ENCODE assay signal across 8 cellular contexts in the genomic region with DNA sequence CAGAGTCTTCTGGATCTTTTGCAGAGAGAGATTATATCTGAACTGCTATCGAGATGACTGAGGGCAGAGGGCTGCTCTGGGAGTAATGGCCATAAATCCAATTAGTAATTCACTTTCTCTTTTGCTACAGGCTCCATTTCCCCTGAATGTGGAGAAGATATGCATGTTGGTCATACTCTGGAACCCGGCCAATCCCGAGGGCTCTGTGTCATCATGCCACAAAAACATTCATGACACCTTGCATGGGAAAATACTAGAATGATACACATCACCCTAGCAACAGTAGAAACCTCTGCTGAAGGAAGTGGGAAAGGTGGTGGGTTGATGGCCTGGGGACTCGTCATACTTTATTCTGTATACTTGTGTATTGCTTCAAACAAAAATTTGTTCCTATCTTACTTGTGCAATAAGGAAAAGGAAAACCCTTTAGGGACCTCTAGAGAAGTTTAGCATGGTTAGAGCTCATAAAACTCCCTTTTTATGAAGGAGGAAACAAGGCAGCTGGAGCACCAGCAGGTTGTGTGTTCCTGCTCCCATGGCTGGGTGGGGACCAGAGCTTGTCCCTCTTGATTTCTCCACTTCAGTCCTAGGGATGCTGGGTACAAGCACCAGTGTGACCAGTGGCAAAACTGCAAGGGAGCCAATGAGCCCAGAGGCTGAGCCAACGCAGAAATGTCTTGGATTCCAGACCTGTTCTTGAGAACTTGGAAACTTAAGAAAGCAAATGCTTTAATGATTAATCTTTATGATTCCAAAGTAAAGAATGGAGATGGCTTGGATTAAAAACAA. TPM values are rescaled to one million over a fixed set of nuclear protein-coding genes. Genes with fewer than 3 reads are reported as not detected.
DNase-seq lines count a peak whose midpoint lies in the region; ATAC-seq, FAIRE-seq and TF ChIP-seq lines count a peak whose summit lies in the region.

No MANE protein-coding gene starts in this region.

- no peak for TF ChIP-seq POLR2A in A549 (IDR thresholded peaks at IDR 0.05; ENCODE audit: low read length)
- no peak for TF ChIP-seq POLR2A in H54 (IDR thresholded peaks at IDR 0.05; ENCODE audit: low read depth, low read length)
- TF ChIP-seq POLR2A in suprapubic skin (IDR thresholded peaks at IDR 0.05): no peak

- H3K27ac ChIP-seq in A549: no peak overlapping the region
- no peak overlapping the region for H3K27ac ChIP-seq in left lung
- no peak overlapping the region for H3K27ac ChIP-seq in suprapubic skin
- H3K27ac ChIP-seq in dorsolateral prefrontal cortex: no peak overlapping the region

- H3K4me3 ChIP-seq in A549 (no peak overlapping the region), left lung (no peak overlapping the region), suprapubic skin (no peak overlapping the region), dorsolateral prefrontal cortex (no peak overlapping the region)

- TF ChIP-seq EP300 in A549 (IDR thresholded peaks at IDR 0.05) (no peak), suprapubic skin (IDR thresholded peaks at IDR 0.05) (no peak)

- H3K27me3 ChIP-seq in left lung: no peaks in the 10 kb centered on the region
- no peaks in the 10 kb centered on the region for H3K27me3 ChIP-seq in suprapubic skin
- peaks cover 0 to 13% (median 0%) of the 10 kb centered on the region in 45 donors for H3K27me3 ChIP-seq in dorsolateral prefrontal cortex

- no peak for FAIRE-seq in A549 (lab: Jason Lieb, UNC)
- peak; percentile 74 for FAIRE-seq in H54 (lab: Jason Lieb, UNC)

- H3K4me1 ChIP-seq in A549: peaks cover 9% of the 10 kb centered on the region; the same call in 1 of the 3 replicates
- H3K4me1 ChIP-seq in left lung: no peaks in the 10 kb centered on the region
- no peaks in the 10 kb centered on the region for H3K4me1 ChIP-seq in suprapubic skin

- CTCF ChIA-PET in A549 (lab: Yijun Ruan, JAX): no interaction called here

- H3K4me2 ChIP-seq in A549: 0 out of 3 replicates have a peak overlapping the region, but pooled peaks have one; percentile 3

- ATAC-seq in A549 (no peak; a peak in 2 of 6 replicates), left lung (peak; percentile 30), GM18517 (IDR thresholded peaks at IDR 0.05; ENCODE audit: unreplicated experiment) (no peak)

- TF ChIP-seq CTCF in A549 (IDR thresholded peaks at IDR 0.05): no peak
- no peak for TF ChIP-seq CTCF in left lung (IDR thresholded peaks at IDR 0.05)
- no peak for TF ChIP-seq CTCF in suprapubic skin (IDR thresholded peaks at IDR 0.05)
- no peak for TF ChIP-seq CTCF in dorsolateral prefrontal cortex (IDR thresholded peaks at IDR 0.05 in 54 of 56, conservative IDR thresholded peaks at IDR 0.05 in 2 of 56; ENCODE audit: low read depth in 1 of 56, partially characterized antibody in 56 of 56)

- peak in 1 of 2 experiments; percentile 23 for DNase-seq in A549 (ENCODE audit: low read depth in 1 of 2, low spot score in 1 of 2)
- DNase-seq in H54 (ENCODE audit: insufficient read length, low spot score): peak; percentile 15
- peak; percentile 63 for DNase-seq in activated gamma-delta T cell treated with anti-CD3 and anti-CD28 coated beads, Interleukin-2, amount 50 U/mL, for 16 hours (ENCODE audit: low read depth)
- no peak for DNase-seq in left lung
- DNase-seq in suprapubic skin (ENCODE audit: low spot score in 2 of 2): no peak
- DNase-seq in dorsolateral prefrontal cortex: no peak
- no peak for DNase-seq in nucleus accumbens (lab: John Stamatoyannopoulos, UW)

- POLR2A ChIA-PET in A549 (lab: Yijun Ruan, JAX): no interaction called here

- H3K36me3 ChIP-seq in left lung (no peaks in the 10 kb centered on the region), suprapubic skin (no peaks in the 10 kb centered on the region)

- intact Hi-C loops in left lung (cut with DNase I) (no loop called here), dorsolateral prefrontal cortex (cut with DNase I) (no loop called here)

- no peaks in the 10 kb centered on the region for H3K9me3 ChIP-seq in A549
- no peaks in the 10 kb centered on the region for H3K9me3 ChIP-seq in left lung
- H3K9me3 ChIP-seq in suprapubic skin: no peaks in the 10 kb centered on the region

- WGBS in A549 (ENCODE audit: missing lambda C conversion rate): 47% methylated on average over 5 of the region's 5 CpGs
- 34% methylated on average over 5 of the region's 5 CpGs for WGBS in suprapubic skin

- TF ChIP-seq RAD21 in A549 (conservative IDR thresholded peaks at IDR 0.05 in 1 of 2, IDR thresholded peaks at IDR 0.05 in 1 of 2): no peak

TF ChIP-seq in A549, 52 proteins besides CTCF, POLR2A, EP300 and RAD21:
- TF ChIP-seq RFX5 (IDR thresholded peaks at IDR 0.05) (no peak), HDAC2 (IDR thresholded peaks at IDR 0.05) (no peak), CHD4 (IDR thresholded peaks at IDR 0.05; ENCODE audit: borderline replicate concordance) (no peak), JUN (IDR thresholded peaks at IDR 0.05) (no peak), TFCP2L1 (CRISPR knock-in tag; IDR thresholded peaks at IDR 0.05) (no peak), E2F6 (IDR thresholded peaks at IDR 0.05; ENCODE audit: borderline replicate concordance, low read depth) (no peak), MAFK (IDR thresholded peaks at IDR 0.05; ENCODE audit: partially characterized antibody) (no peak), BHLHE40 (IDR thresholded peaks at IDR 0.05; ENCODE audit: low read depth, low read length) (no peak), ZFP36 (IDR thresholded peaks at IDR 0.05; ENCODE audit: borderline replicate concordance, partially characterized antibody) (no peak), FOSB (CRISPR knock-in tag; IDR thresholded peaks at IDR 0.05) (no peak), USF2 (IDR thresholded peaks at IDR 0.05) (no peak), POLR2AphosphoS2 (conservative IDR thresholded peaks at IDR 0.05; ENCODE audit: low read length) (no peak), SREBF2 (IDR thresholded peaks at IDR 0.05) (no peak), MYC (IDR thresholded peaks at IDR 0.05; ENCODE audit: borderline replicate concordance, low read length) (no peak), SMC3 (IDR thresholded peaks at IDR 0.05) (no peak), KDM5A (IDR thresholded peaks at IDR 0.05) (no peak)
- TF ChIP-seq, protein P1, sequence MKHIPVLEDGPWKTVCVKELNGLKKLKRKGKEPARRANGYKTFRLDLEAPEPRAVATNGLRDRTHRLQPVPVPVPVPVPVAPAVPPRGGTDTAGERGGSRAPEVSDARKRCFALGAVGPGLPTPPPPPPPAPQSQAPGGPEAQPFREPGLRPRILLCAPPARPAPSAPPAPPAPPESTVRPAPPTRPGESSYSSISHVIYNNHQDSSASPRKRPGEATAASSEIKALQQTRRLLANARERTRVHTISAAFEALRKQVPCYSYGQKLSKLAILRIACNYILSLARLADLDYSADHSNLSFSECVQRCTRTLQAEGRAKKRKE (CRISPR knock-in tag; IDR thresholded peaks at IDR 0.05; ENCODE audit: low read depth): no peak
- TF ChIP-seq, protein P2, sequence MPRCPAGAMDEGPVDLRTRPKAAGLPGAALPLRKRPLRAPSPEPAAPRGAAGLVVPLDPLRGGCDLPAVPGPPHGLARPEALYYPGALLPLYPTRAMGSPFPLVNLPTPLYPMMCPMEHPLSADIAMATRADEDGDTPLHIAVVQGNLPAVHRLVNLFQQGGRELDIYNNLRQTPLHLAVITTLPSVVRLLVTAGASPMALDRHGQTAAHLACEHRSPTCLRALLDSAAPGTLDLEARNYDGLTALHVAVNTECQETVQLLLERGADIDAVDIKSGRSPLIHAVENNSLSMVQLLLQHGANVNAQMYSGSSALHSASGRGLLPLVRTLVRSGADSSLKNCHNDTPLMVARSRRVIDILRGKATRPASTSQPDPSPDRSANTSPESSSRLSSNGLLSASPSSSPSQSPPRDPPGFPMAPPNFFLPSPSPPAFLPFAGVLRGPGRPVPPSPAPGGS (IDR thresholded peaks at IDR 0.05): no peak
- TF ChIP-seq, protein P3, sequence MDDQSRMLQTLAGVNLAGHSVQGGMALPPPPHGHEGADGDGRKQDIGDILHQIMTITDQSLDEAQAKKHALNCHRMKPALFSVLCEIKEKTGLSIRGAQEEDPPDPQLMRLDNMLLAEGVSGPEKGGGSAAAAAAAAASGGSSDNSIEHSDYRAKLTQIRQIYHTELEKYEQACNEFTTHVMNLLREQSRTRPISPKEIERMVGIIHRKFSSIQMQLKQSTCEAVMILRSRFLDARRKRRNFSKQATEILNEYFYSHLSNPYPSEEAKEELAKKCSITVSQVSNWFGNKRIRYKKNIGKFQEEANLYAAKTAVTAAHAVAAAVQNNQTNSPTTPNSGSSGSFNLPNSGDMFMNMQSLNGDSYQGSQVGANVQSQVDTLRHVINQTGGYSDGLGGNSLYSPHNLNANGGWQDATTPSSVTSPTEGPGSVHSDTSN (IDR thresholded peaks at IDR 0.05): no peak

RNA-seq across cellular contexts. Expression of gene CTAGE1, which starts 25.9 kb away (rescaled TPM):
- 0.01 and 0.03 TPM in 2 replicates for polyA plus RNA-seq in A549 (2011; rRNA removed)
- polyA plus RNA-seq in A549 (2012; cell fraction: cytosol; rRNA removed): not detected in 2 replicates
- not detected in 2 replicates for polyA plus RNA-seq in A549 (2012; cell fraction: nucleus; rRNA removed)
- 0.03 TPM in 1 of 3 replicates, not detected in the others for polyA plus RNA-seq in A549 (2017; fragmentation: RNase III; extraction: RNeasy Plus Mini Kit Qiagen cat#74134 plus additional on column Dnase treatment)
- 0.05 TPM in 1 of 2 replicates, not detected in the other for polyA minus RNA-seq in A549 (2011; rRNA and poly(A)+ RNA removed)
- total RNA-seq in left lung: not detected
- total RNA-seq in suprapubic skin: not detected
- total RNA-seq in dorsolateral prefrontal cortex: not detected

Comparison
In these comparisons a context has a peak if more than half of its experiments do, and no peak if none do; other contexts are left out.
1. DNase-seq: peak in H54 (single experiment) and activated gamma-delta T cell treated with anti-CD3 and anti-CD28 coated beads, Interleukin-2, amount 50 U/mL, for 16 hours (single experiment); none in left lung (0 of 2), suprapubic skin (0 of 2), dorsolateral prefrontal cortex (0 of 10) and nucleus accumbens (0 of 56).